In the genomic region with DNA sequence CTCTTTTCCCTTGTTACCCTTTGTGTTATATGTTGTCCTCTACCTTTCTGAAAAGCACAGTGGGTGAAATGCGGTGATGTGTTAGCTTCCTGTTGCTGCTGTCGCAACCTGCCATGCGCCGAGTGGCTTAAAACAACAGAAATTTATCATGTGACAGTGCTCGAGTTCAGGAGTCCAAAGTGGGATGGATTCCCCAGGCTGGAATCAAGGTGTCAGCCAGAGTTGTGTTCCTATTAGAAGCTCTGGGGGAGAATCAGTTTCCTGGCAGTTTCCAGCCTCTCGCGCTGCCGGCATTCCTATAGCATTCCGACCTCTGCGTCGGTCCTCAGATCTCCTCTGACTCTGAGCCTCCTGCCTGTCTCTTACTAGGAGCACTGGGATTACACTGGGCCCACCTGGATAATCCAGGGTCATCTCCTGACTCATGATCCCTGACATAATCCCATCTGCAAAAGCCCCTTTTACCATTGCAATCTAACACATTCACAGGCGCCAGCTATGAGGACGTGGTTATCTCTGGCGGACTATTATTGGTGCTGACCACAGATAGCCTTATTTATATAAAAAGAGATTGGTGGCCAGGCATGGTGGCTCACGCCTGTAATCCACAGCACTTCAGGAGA, we compare ENCODE assay signal across 16 cellular contexts.
A peak's percentile ranks its signal among the peaks of the same experiment; 100 is the strongest.
DNase-seq lines count a peak whose midpoint lies in the region; ATAC-seq and TF ChIP-seq lines count a peak whose summit lies in the region.
"Had no signal": no experiment of that assay in that cellular context is flagged by ENCODE, and none has a peak within 500 bp of the region (broad histone marks: within the 10 kb centered on the region; RNA-seq: fewer than 3 reads in every experiment).

No MANE protein-coding gene starts in this region.

- H3K79me2 ChIP-seq in GM23338 (replicated peaks; ENCODE audit: insufficient read depth) (peaks cover 40% of the 10 kb centered on the region), Karpas-422 (ENCODE audit: low read length) (peaks cover 70% of the 10 kb centered on the region)

- H3K9me2 ChIP-seq in GM23338 (ENCODE audit: insufficient read depth) (no peaks in the 10 kb centered on the region), Karpas-422 (replicated peaks; ENCODE audit: insufficient read depth, low read length) (no peaks in the 10 kb centered on the region)

- H3K4me1 ChIP-seq in GM23338 (ENCODE audit: insufficient read depth) (peaks cover 3% of the 10 kb centered on the region; the same call in 1 of the 2 replicates), right atrium auricular region (peaks cover 0 to 9% of the 10 kb centered on the region in 2 donors), Karpas-422 (ENCODE audit: low read length) (peaks cover 18% of the 10 kb centered on the region)

- no peaks in the 10 kb centered on the region for H3F3A ChIP-seq in GM23338 (replicated peaks; ENCODE audit: low read depth)

- peak; percentile 33 for ATAC-seq in GM23338
- ATAC-seq in WTC11 = peak; percentile 63
- peak; percentile 39 for ATAC-seq in omental fat pad (ENCODE audit: low FRiP score)
- no peak for ATAC-seq in activated CD4-positive, alpha-beta T cell treated with anti-CD3 and anti-CD28 coated beads for 36 hours
- no peak for ATAC-seq in GM19023 (IDR thresholded peaks at IDR 0.05; ENCODE audit: unreplicated experiment)
- ATAC-seq: natural killer cell had no signal

- no peaks in the 10 kb centered on the region for H3K9me3 ChIP-seq in right atrium auricular region
- no peaks in the 10 kb centered on the region for H3K9me3 ChIP-seq in Karpas-422 (ENCODE audit: low read length)

- no peak overlapping the region for H3K4me3 ChIP-seq in GM23338
- no peak overlapping the region for H3K4me3 ChIP-seq in right atrium auricular region
- H3K4me3 ChIP-seq in Karpas-422 (ENCODE audit: low read length) = no peak overlapping the region
- H3K4me3 ChIP-seq: GM23248 had no signal

- H3K36me3 ChIP-seq in GM23338 (ENCODE audit: insufficient read depth) = no peaks in the 10 kb centered on the region
- peaks cover 7% of the 10 kb centered on the region for H3K36me3 ChIP-seq in right atrium auricular region
- H3K36me3 ChIP-seq in Karpas-422 (ENCODE audit: insufficient read depth, low read length) = peaks cover 3% of the 10 kb centered on the region; the same call in 1 of the 2 replicates

- H3K27me3 ChIP-seq in GM23338 (ENCODE audit: insufficient read depth) (no peaks in the 10 kb centered on the region), right atrium auricular region (no peaks in the 10 kb centered on the region), Karpas-422 (ENCODE audit: low read length) (no peaks in the 10 kb centered on the region)

- intact Hi-C loops in activated CD4-positive, alpha-beta T cell treated with anti-CD3 and anti-CD28 coated beads for 36 hours (cut with DNase I, micrococcal nuclease) = no loop called here

- H3K4me1 Mint-ChIP-seq in GM23338 = peaks cover 16% of the 10 kb centered on the region
- peaks cover 24% of the 10 kb centered on the region for H3K4me1 Mint-ChIP-seq in WTC11
- H3K4me1 Mint-ChIP-seq in activated CD4-positive, alpha-beta T cell treated with anti-CD3 and anti-CD28 coated beads for 36 hours = peaks cover 9% of the 10 kb centered on the region

- peak; percentile 66 for DNase-seq in GM23338 (ENCODE audit: low spot score)
- DNase-seq in WTC11 (ENCODE audit: low spot score) = no peak
- DNase-seq in right atrium auricular region (ENCODE audit: low spot score) = no peak
- no peak for DNase-seq in omental fat pad (ENCODE audit: low spot score)
- DNase-seq in activated CD4-positive, alpha-beta T cell treated with anti-CD3 and anti-CD28 coated beads for 36 hours = no peak
- DNase-seq in NCI-H748 (lab: John Stamatoyannopoulos, UW; ENCODE audit: unreplicated experiment) = no peak
- DNase-seq in Karpas-422 = no peak
- DNase-seq: activated CD4-positive, alpha-beta T cell treated with anti-CD3 and anti-CD28 coated beads for 1 hour; activated T-cell treated with anti-CD3 and anti-CD28 coated beads, Interleukin-2, amount 50 U/mL, for 48 hours; amygdala; C1 segment of cervical spinal cord; effector CD8-positive, alpha-beta T cell; GDM1; GM23248; natural killer cell had no signal

- no peak overlapping the region for H3K4me3 Mint-ChIP-seq in GM23338
- no peak overlapping the region for H3K4me3 Mint-ChIP-seq in WTC11
- H3K4me3 Mint-ChIP-seq in activated CD4-positive, alpha-beta T cell treated with anti-CD3 and anti-CD28 coated beads for 36 hours = no peak overlapping the region
- H3K4me3 Mint-ChIP-seq: natural killer cell had no signal

- no peaks in the 10 kb centered on the region for H3K9me3 Mint-ChIP-seq in GM23338
- H3K9me3 Mint-ChIP-seq in WTC11 = no peaks in the 10 kb centered on the region
- H3K9me3 Mint-ChIP-seq in activated CD4-positive, alpha-beta T cell treated with anti-CD3 and anti-CD28 coated beads for 36 hours (ENCODE audit: low read depth) = no peaks in the 10 kb centered on the region
- H3K9me3 Mint-ChIP-seq: natural killer cell had no signal

- H2AFZ ChIP-seq in GM23338 (no peak overlapping the region), Karpas-422 (ENCODE audit: low read length) (no peak overlapping the region)
- H2AFZ ChIP-seq: GM23248 had no signal

- CTCF ChIA-PET in WTC11 (lab: Charles Lee) = interaction anchor here (2.0 kb wide), 1 partner anchor 9 kb away, joined by 5 read pairs; no protein-coding TSS in a partner anchor
- CTCF ChIA-PET in activated CD4-positive, alpha-beta T cell treated with anti-CD3 and anti-CD28 coated beads for 36 hours (lab: Charles Lee) = no interaction called here

- H3K36me3 Mint-ChIP-seq in GM23338 (ENCODE audit: low read depth) (peaks cover 16% of the 10 kb centered on the region; the same call in 2 of the 3 replicates), WTC11 (no peaks in the 10 kb centered on the region; the same call in 1 of the 2 replicates)
- no peaks in the 10 kb centered on the region for H3K36me3 Mint-ChIP-seq in activated CD4-positive, alpha-beta T cell treated with anti-CD3 and anti-CD28 coated beads for 36 hours (ENCODE audit: low read depth)
- H3K36me3 Mint-ChIP-seq: natural killer cell had no signal

- H3K4me2 ChIP-seq in GM23338 (no peak overlapping the region), Karpas-422 (ENCODE audit: low read depth, low read length, poor library complexity, severe bottlenecking) (no peak overlapping the region)

- H3K27me3 Mint-ChIP-seq in GM23338 (ENCODE audit: insufficient read depth, low read depth, poor library complexity) (peaks cover 6% of the 10 kb centered on the region), WTC11 (ENCODE audit: low read depth) (no peaks in the 10 kb centered on the region)
- no peaks in the 10 kb centered on the region for H3K27me3 Mint-ChIP-seq in activated CD4-positive, alpha-beta T cell treated with anti-CD3 and anti-CD28 coated beads for 36 hours

- peak overlapping the region; percentile 11; the same call in 1 of the 2 replicates for H3K27ac Mint-ChIP-seq in GM23338
- H3K27ac Mint-ChIP-seq in WTC11 = peak overlapping the region; percentile 90
- H3K27ac Mint-ChIP-seq in activated CD4-positive, alpha-beta T cell treated with anti-CD3 and anti-CD28 coated beads for 36 hours = no peak overlapping the region
- H3K27ac Mint-ChIP-seq: natural killer cell had no signal

- POLR2A ChIA-PET in WTC11 (lab: Charles Lee) = no interaction called here
- POLR2A ChIA-PET in activated CD4-positive, alpha-beta T cell treated with anti-CD3 and anti-CD28 coated beads for 36 hours (lab: Charles Lee) = no interaction called here

- H3K9ac ChIP-seq in Karpas-422 (ENCODE audit: low read length) = no peak overlapping the region
- H3K9ac ChIP-seq: GM23248 had no signal

- TF ChIP-seq CTCF in GM23338 (conservative IDR thresholded peaks at IDR 0.05; ENCODE audit: low read depth in 2 of 2) = no peak
- no peak for TF ChIP-seq CTCF in WTC11 (IDR thresholded peaks at IDR 0.05)
- no peak for TF ChIP-seq CTCF in right atrium auricular region (IDR thresholded peaks at IDR 0.05)
- no peak for TF ChIP-seq CTCF in omental fat pad (IDR thresholded peaks at IDR 0.05)

- H4K20me1 ChIP-seq in GM23338 (replicated peaks; ENCODE audit: insufficient read depth) = no peaks in the 10 kb centered on the region; the same call in 1 of the 2 replicates
- no peaks in the 10 kb centered on the region for H4K20me1 ChIP-seq in Karpas-422 (ENCODE audit: insufficient read depth, low read depth, low read length)

- peak overlapping the region; percentile 26; the same call in 1 of the 2 replicates for H3K27ac ChIP-seq in GM23338 (ENCODE audit: low read depth)
- H3K27ac ChIP-seq in right atrium auricular region = peak overlapping the region; percentile 72 to 89
- H3K27ac ChIP-seq in Karpas-422 (ENCODE audit: low read length) = no peak overlapping the region
- H3K27ac ChIP-seq: GM23248 had no signal

TF ChIP-seq in GM23338, 12 proteins besides CTCF, POLR2A, EP300 and RAD21 (continues in another document):
- TF ChIP-seq CREB1 (CRISPR knock-in tag; IDR thresholded peaks at IDR 0.05; ENCODE audit: low read depth) = no peak
- TF ChIP-seq POLR2AphosphoS5 (IDR thresholded peaks at IDR 0.05; ENCODE audit: low read depth) = no peak
- TF ChIP-seq EZH2phosphoT487 (IDR thresholded peaks at IDR 0.05; ENCODE audit: unreplicated experiment) = no peak
- no peak for TF ChIP-seq ZNF114 (CRISPR knock-in tag; IDR thresholded peaks at IDR 0.05)
- TF ChIP-seq, protein P1, sequence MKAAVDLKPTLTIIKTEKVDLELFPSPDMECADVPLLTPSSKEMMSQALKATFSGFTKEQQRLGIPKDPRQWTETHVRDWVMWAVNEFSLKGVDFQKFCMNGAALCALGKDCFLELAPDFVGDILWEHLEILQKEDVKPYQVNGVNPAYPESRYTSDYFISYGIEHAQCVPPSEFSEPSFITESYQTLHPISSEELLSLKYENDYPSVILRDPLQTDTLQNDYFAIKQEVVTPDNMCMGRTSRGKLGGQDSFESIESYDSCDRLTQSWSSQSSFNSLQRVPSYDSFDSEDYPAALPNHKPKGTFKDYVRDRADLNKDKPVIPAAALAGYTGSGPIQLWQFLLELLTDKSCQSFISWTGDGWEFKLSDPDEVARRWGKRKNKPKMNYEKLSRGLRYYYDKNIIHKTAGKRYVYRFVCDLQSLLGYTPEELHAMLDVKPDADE (IDR thresholded peaks at IDR 0.05) = no peak

Comparison
In these comparisons a context has a peak if more than half of its experiments do, and no peak if none do; other contexts are left out.
1. ATAC-seq: peak in GM23338 (single experiment), WTC11 (single experiment) and omental fat pad (single experiment); none in activated CD4-positive, alpha-beta T cell treated with anti-CD3 and anti-CD28 coated beads for 36 hours (single experiment) and GM19023 (single experiment).